ENCODE assay signal across 15 cellular contexts in genomic region chr17:78960945-78961344, GRCh38. TPM values are rescaled to one million over a fixed set of nuclear protein-coding genes. Genes with fewer than 3 reads are reported as not detected.
DNase-seq lines count a peak whose midpoint lies in the region; ATAC-seq and TF ChIP-seq lines count a peak whose summit lies in the region.
"Had no signal": no experiment of that assay in that cellular context is flagged by ENCODE, and none has a peak within 500 bp of the region (broad histone marks: within the 10 kb centered on the region; RNA-seq: fewer than 3 reads in every experiment).

No MANE protein-coding gene starts in this region.

- peaks cover 16% of the 10 kb centered on the region for H3K4me1 Mint-ChIP-seq in stimulated activated memory B cell treated with anti-CD40 and anti-IgM and Interleukin-4, amounts not matched to agents 10 μg/mL and 1 μg/mL and 100 μg/mL, for 72 hours
- H3K4me1 Mint-ChIP-seq in activated CD8-positive, alpha-beta T cell treated with anti-CD3 and anti-CD28 coated beads, Interleukin-2, amount 10 ng/mL, durations not matched to agents 7 days and 5 days (ENCODE audit: low read depth) = no peaks in the 10 kb centered on the region

- intact Hi-C loops in left lung (cut with DNase I) = no loop called here
- intact Hi-C loops in stomach (cut with DNase I; ENCODE audit: low total_unique reads) = no loop called here

- no peaks in the 10 kb centered on the region for H3K9me3 ChIP-seq in left lung
- no peaks in the 10 kb centered on the region for H3K9me3 ChIP-seq in stomach
- H3K9me3 ChIP-seq: tibial nerve had no signal

- H3K27me3 ChIP-seq in left lung (no peaks in the 10 kb centered on the region), stomach (no peaks in the 10 kb centered on the region)
- H3K27me3 ChIP-seq: BLaER1 treated with 17β-estradiol and CSF1 and Interleukin-3, amounts not matched to agents 10 nM and 100 nM; tibial nerve had no signal

- peaks cover 15% of the 10 kb centered on the region for H3K27me3 Mint-ChIP-seq in stimulated activated memory B cell treated with anti-CD40 and anti-IgM and Interleukin-4, amounts not matched to agents 10 μg/mL and 1 μg/mL and 100 μg/mL, for 72 hours
- no peaks in the 10 kb centered on the region for H3K27me3 Mint-ChIP-seq in activated CD8-positive, alpha-beta T cell treated with anti-CD3 and anti-CD28 coated beads, Interleukin-2, amount 10 ng/mL, durations not matched to agents 7 days and 5 days (ENCODE audit: low read depth)

- H3K9me3 Mint-ChIP-seq in stimulated activated memory B cell treated with anti-CD40 and anti-IgM and Interleukin-4, amounts not matched to agents 10 μg/mL and 1 μg/mL and 100 μg/mL, for 72 hours = no peaks in the 10 kb centered on the region
- no peaks in the 10 kb centered on the region for H3K9me3 Mint-ChIP-seq in activated CD8-positive, alpha-beta T cell treated with anti-CD3 and anti-CD28 coated beads, Interleukin-2, amount 10 ng/mL, durations not matched to agents 7 days and 5 days (ENCODE audit: insufficient read depth)
- H3K9me3 Mint-ChIP-seq: activated T-helper 2 cell treated with anti-CD3 and anti-CD28 coated beads, Interferon-gamma antibody, Interleukin-2, Interleukin-4, amounts not matched to agents 10 μg/mL and 5 μg/mL and 100 μg/mL, durations not matched to agents 14 hours and 24 hours and 36 hours had no signal

- WGBS in stomach, 5 donors = 38 to 60% (median 42%) methylated on average over 6 of the region's 6 CpGs

- H3K36me3 ChIP-seq in left lung = no peaks in the 10 kb centered on the region
- H3K36me3 ChIP-seq in stomach = peaks cover 0 to 7% (median 3%) of the 10 kb centered on the region in 4 donors
- H3K36me3 ChIP-seq: BLaER1 treated with 17β-estradiol and CSF1 and Interleukin-3, amounts not matched to agents 10 nM and 100 nM; tibial nerve had no signal

- no peak overlapping the region for H3K27ac Mint-ChIP-seq in stimulated activated memory B cell treated with anti-CD40 and anti-IgM and Interleukin-4, amounts not matched to agents 10 μg/mL and 1 μg/mL and 100 μg/mL, for 72 hours
- no peak overlapping the region for H3K27ac Mint-ChIP-seq in activated CD8-positive, alpha-beta T cell treated with anti-CD3 and anti-CD28 coated beads, Interleukin-2, amount 10 ng/mL, durations not matched to agents 7 days and 5 days
- H3K27ac Mint-ChIP-seq: activated T-helper 2 cell treated with anti-CD3 and anti-CD28 coated beads, Interferon-gamma antibody, Interleukin-2, Interleukin-4, amounts not matched to agents 10 μg/mL and 5 μg/mL and 100 μg/mL, durations not matched to agents 14 hours and 24 hours and 36 hours had no signal

- no peaks in the 10 kb centered on the region for H3K36me3 Mint-ChIP-seq in stimulated activated memory B cell treated with anti-CD40 and anti-IgM and Interleukin-4, amounts not matched to agents 10 μg/mL and 1 μg/mL and 100 μg/mL, for 72 hours
- H3K36me3 Mint-ChIP-seq in activated CD8-positive, alpha-beta T cell treated with anti-CD3 and anti-CD28 coated beads, Interleukin-2, amount 10 ng/mL, durations not matched to agents 7 days and 5 days (ENCODE audit: low read depth) = no peaks in the 10 kb centered on the region

- TF ChIP-seq EP300 in stomach (IDR thresholded peaks at IDR 0.05) = no peak

- H3K4me1 ChIP-seq in left lung = peaks cover 0 to 9% of the 10 kb centered on the region in 2 donors
- H3K4me1 ChIP-seq in stomach = peaks cover 0 to 10% (median 7%) of the 10 kb centered on the region in 4 donors

- H3K27ac ChIP-seq in left lung = no peak overlapping the region
- peak overlapping the region in 3 of 5 donors; percentile 14 to 64 (median 24) for H3K27ac ChIP-seq in stomach

- POLR2A ChIA-PET in activated CD8-positive, alpha-beta T cell treated with anti-CD3 and anti-CD28 coated beads, Interleukin-2, amount 10 ng/mL, durations not matched to agents 7 days and 5 days (lab: Charles Lee) = interaction anchor here (0.6 kb wide), 1 partner anchor 42 kb away, joined by 5 read pairs; no protein-coding TSS in a partner anchor

- no peak for TF ChIP-seq CTCF in left lung (IDR thresholded peaks at IDR 0.05)
- TF ChIP-seq CTCF in stomach (IDR thresholded peaks at IDR 0.05) = no peak

- H3K4me3 ChIP-seq in left lung = no peak overlapping the region
- H3K4me3 ChIP-seq in stomach = no peak overlapping the region
- H3K4me3 ChIP-seq: BLaER1 treated with 17β-estradiol and CSF1 and Interleukin-3, amounts not matched to agents 10 nM and 100 nM; tibial nerve had no signal

- TF ChIP-seq POLR2A in stomach (IDR thresholded peaks at IDR 0.05) = no peak

- peak; percentile 44 for DNase-seq in NCI-H446 treated with DMSO at 0.1 percent for 48 hours (lab: John Stamatoyannopoulos, UW)
- DNase-seq in fibroblast of gingiva (ENCODE audit: low read depth) = peak; percentile 84
- peak; percentile 56 to 62 for DNase-seq in left lung
- peak; percentile 32 for DNase-seq in stomach
- no peak for DNase-seq in HK-2 (ENCODE audit: unreplicated experiment)
- DNase-seq in activated CD8-positive, alpha-beta memory T cell treated with anti-CD3 and anti-CD28 coated beads, Interleukin-2, amount 50 U/mL, for 4 hours = no peak
- DNase-seq in activated CD8-positive, alpha-beta T cell treated with anti-CD3 and anti-CD28 coated beads, Interleukin-2, amount 10 ng/mL, durations not matched to agents 7 days and 5 days = no peak
- DNase-seq: amniotic stem cell, DMS153, midbrain, NCI-H748 treated with DMSO at 0.1 percent for 48 hours had no signal

- CTCF ChIA-PET in activated CD8-positive, alpha-beta T cell treated with anti-CD3 and anti-CD28 coated beads, Interleukin-2, amount 10 ng/mL, durations not matched to agents 7 days and 5 days (lab: Charles Lee) = interaction anchor here (2.4 kb wide), 1 partner anchor 95 kb away, joined by 8 read pairs; no protein-coding TSS in a partner anchor

- no peak overlapping the region for H3K4me3 Mint-ChIP-seq in stimulated activated memory B cell treated with anti-CD40 and anti-IgM and Interleukin-4, amounts not matched to agents 10 μg/mL and 1 μg/mL and 100 μg/mL, for 72 hours
- no peak overlapping the region for H3K4me3 Mint-ChIP-seq in activated CD8-positive, alpha-beta T cell treated with anti-CD3 and anti-CD28 coated beads, Interleukin-2, amount 10 ng/mL, durations not matched to agents 7 days and 5 days

- peak; percentile 91 for ATAC-seq in left lung
- ATAC-seq in stimulated activated memory B cell treated with anti-CD40 and anti-IgM and Interleukin-4, amounts not matched to agents 10 μg/mL and 1 μg/mL and 100 μg/mL, for 72 hours = no peak
- no peak for ATAC-seq in activated CD8-positive, alpha-beta T cell treated with anti-CD3 and anti-CD28 coated beads, Interleukin-2, amount 10 ng/mL, durations not matched to agents 7 days and 5 days

RNA-seq across cellular contexts. Expression of gene LGALS3BP, which starts 18.8 kb away (rescaled TPM):
- total RNA-seq in left lung (100 to 1,000 TPM; 379 to 688 TPM), stomach (100 to 1,000 TPM in 4 of 5 donors, 10 to 100 TPM in 1; 94.5 to 625 (median 434) TPM)
- polyA plus RNA-seq in stomach = 100 to 1,000 TPM in 2 of 3 donors, 10 to 100 TPM in 1; 63.4 to 212 (median 172) TPM
- 100 to 1,000 TPM; 172 to 181 TPM for total RNA-seq in activated CD8-positive, alpha-beta T cell treated with anti-CD3 and anti-CD28 coated beads, Interleukin-2, amount 10 ng/mL, durations not matched to agents 7 days and 5 days

RNA-seq across cellular contexts. Expression of gene TIMP2, which starts 35.8 kb away (rescaled TPM):
- total RNA-seq in left lung (100 to 1,000 TPM; 196 to 313 TPM), stomach (10 to 100 TPM; 37.4 to 100.0 (median 66.1) TPM)
- polyA plus RNA-seq in stomach = 10 to 100 TPM; 20.9 to 34.4 (median 29.4) TPM
- 1 to 10 TPM; 3.6 to 3.8 TPM for total RNA-seq in activated CD8-positive, alpha-beta T cell treated with anti-CD3 and anti-CD28 coated beads, Interleukin-2, amount 10 ng/mL, durations not matched to agents 7 days and 5 days

RNA-seq across cellular contexts. Expression of gene CANT1, which starts 48.6 kb away (rescaled TPM):
- total RNA-seq in left lung (10 to 100 TPM; 57.2 to 69.0 TPM), stomach (100 to 1,000 TPM in 1 of 5 donors, 10 to 100 TPM in 4; 31.2 to 151 (median 70.1) TPM)
- polyA plus RNA-seq in stomach = 10 to 100 TPM; 16.6 to 20.9 (median 18.1) TPM
- total RNA-seq in activated CD8-positive, alpha-beta T cell treated with anti-CD3 and anti-CD28 coated beads, Interleukin-2, amount 10 ng/mL, durations not matched to agents 7 days and 5 days = 10 to 100 TPM; 74.4 to 78.5 TPM

RNA-seq across cellular contexts. Expression of gene CEP295NL, which starts 57.9 kb away (rescaled TPM):
- total RNA-seq in left lung = 1 to 10 TPM; 1.6 to 6.6 TPM
- total RNA-seq in stomach = 10 to 100 TPM in 2 of 5 donors, 1 to 10 TPM in 3; 4.2 to 23.9 (median 7.1) TPM
- polyA plus RNA-seq in stomach = under 1 TPM in 2 of 3 donors, not detected in 1; 0.31 to 0.40 TPM
- under 1 TPM in 1 of 2 experiments, not detected in 1; 0.26 TPM for total RNA-seq in activated CD8-positive, alpha-beta T cell treated with anti-CD3 and anti-CD28 coated beads, Interleukin-2, amount 10 ng/mL, durations not matched to agents 7 days and 5 days
- total RNA-seq: activated T-helper 2 cell treated with anti-CD3 and anti-CD28 coated beads, Interferon-gamma antibody, Interleukin-2, Interleukin-4, amounts not matched to agents 10 μg/mL and 5 μg/mL and 100 μg/mL, durations not matched to agents 14 hours and 24 hours and 36 hours had no signal

Comparison
In these comparisons a context has a peak if more than half of its experiments do, and no peak if none do; other contexts are left out.
1. DNase-seq: peak in NCI-H446 treated with DMSO at 0.1 percent for 48 hours (single experiment), fibroblast of gingiva (single experiment), left lung (2 of 2) and stomach (single experiment); none in HK-2 (single experiment), activated CD8-positive, alpha-beta memory T cell treated with anti-CD3 and anti-CD28 coated beads, Interleukin-2, amount 50 U/mL, for 4 hours (single experiment) and activated CD8-positive, alpha-beta T cell treated with anti-CD3 and anti-CD28 coated beads, Interleukin-2, amount 10 ng/mL, durations not matched to agents 7 days and 5 days (single experiment).
2. H3K27ac ChIP-seq: peak in stomach (3 of 5); none in left lung (0 of 2).
3. RNA of gene TIMP2, which starts 35.8 kb away (total RNA-seq): 196 to 313 TPM in left lung and 37.4 to 100.0 TPM in stomach; 3.6 to 3.8 TPM in activated CD8-positive, alpha-beta T cell treated with anti-CD3 and anti-CD28 coated beads, Interleukin-2, amount 10 ng/mL, durations not matched to agents 7 days and 5 days; every median in the first group is over 4 times any median in the second.